In genomic region chr1:43564617-43565348, GRCh38 we compare ENCODE assay signal across 8 cellular contexts. TPM values are rescaled to one million over a fixed set of nuclear protein-coding genes. Genes with fewer than 3 reads are reported as not detected.
DNase-seq lines count a peak whose midpoint lies in the region; ATAC-seq, FAIRE-seq and TF ChIP-seq lines count a peak whose summit lies in the region.

No MANE protein-coding gene starts in this region.

- BruUV-seq in K562 (replicated peaks; lab: Mats Ljungman, UMichigan): no TSS peak

- no peaks in the 10 kb centered on the region for H3K9me3 Mint-ChIP-seq in CD4-positive, CD25-positive, alpha-beta regulatory T cell
- H3K9me3 Mint-ChIP-seq in H9: no peaks in the 10 kb centered on the region

- no CpG with 5 or more reads among the region's 19 CpGs for WGBS in H9 (ENCODE audit: extremely low coverage, insufficient read length, low lambda C conversion rate)
- WGBS in K562 (ENCODE audit: insufficient coverage, low coverage, missing lambda C conversion rate): 11% methylated on average over 19 of the region's 19 CpGs

- no peak for TF ChIP-seq POLR2A in K562 (conservative IDR thresholded peaks at IDR 0.05)

- no peak overlapping the region for H3K9ac ChIP-seq in H9 (ENCODE audit: extremely low read depth, insufficient read length, low read length)
- H3K9ac ChIP-seq in K562 (ENCODE audit: insufficient read depth in 1 of 2, low read depth in 2 of 2, low read length in 2 of 2): no peak overlapping the region
- H3K9ac ChIP-seq in mucosa of rectum (ENCODE audit: low read depth in 1 of 2, low read length in 2 of 2): no peak overlapping the region

- no peak for TF ChIP-seq EP300 in K562 (IDR thresholded peaks at IDR 0.05; ENCODE audit: low read length)

- peaks cover 9% of the 10 kb centered on the region for H3K4me1 ChIP-seq in CD4-positive, CD25-positive, alpha-beta regulatory T cell (ENCODE audit: control insufficient read depth, insufficient read depth, low read length, poor library complexity, severe bottlenecking)
- peaks cover 10% of the 10 kb centered on the region for H3K4me1 ChIP-seq in H9 (ENCODE audit: insufficient read depth, low read length)
- peaks cover 4 to 19% of the 10 kb centered on the region in 2 experiments; a peak in 4 of 5 replicates for H3K4me1 ChIP-seq in K562 (replicated peaks in 1 of 2; ENCODE audit: control insufficient read depth in 2 of 2, insufficient read depth in 2 of 2, low read length in 2 of 2)
- peaks cover 8 to 18% of the 10 kb centered on the region in 2 donors for H3K4me1 ChIP-seq in mucosa of rectum (ENCODE audit: control insufficient read depth in 2 of 2, insufficient read depth in 2 of 2, low read length in 2 of 2)

- H3K79me2 ChIP-seq in H9 (ENCODE audit: insufficient read depth, low read length): no peaks in the 10 kb centered on the region; the same call in 1 of the 2 replicates
- no peaks in the 10 kb centered on the region for H3K79me2 ChIP-seq in K562 (ENCODE audit: control insufficient read depth, insufficient read depth, low read length)

- peaks cover 7% of the 10 kb centered on the region for H3K23me2 ChIP-seq in H9 (ENCODE audit: insufficient read length, low read depth, low read length, poor library complexity, severe bottlenecking)

- CTCF ChIA-PET in K562 (lab: Yijun Ruan, JAX; ENCODE audit: low intra/inter-chr PET ratio): no interaction called here

- no peaks in the 10 kb centered on the region for H3K79me1 ChIP-seq in H9 (ENCODE audit: insufficient read depth, low read depth, low read length, poor library complexity, severe bottlenecking)

- no peak overlapping the region for H3K4ac ChIP-seq in H9 (ENCODE audit: low read depth, low read length)

- H3K4me1 Mint-ChIP-seq in CD4-positive, CD25-positive, alpha-beta regulatory T cell: peaks cover 0 to 17% (median 0%) of the 10 kb centered on the region in 4 donors
- H3K4me1 Mint-ChIP-seq in H9: peaks cover 23 to 33% of the 10 kb centered on the region in 2 experiments

- no peak overlapping the region for H2AFZ ChIP-seq in H9 (ENCODE audit: low read length)
- no peak overlapping the region for H2AFZ ChIP-seq in K562 (ENCODE audit: low read depth, low read length)

- H2BK20ac ChIP-seq in H9 (ENCODE audit: low read depth, low read length, poor library complexity, severe bottlenecking): no peak overlapping the region

- H3K9me3 ChIP-seq in CD4-positive, CD25-positive, alpha-beta regulatory T cell (ENCODE audit: control insufficient read depth in 2 of 2, low read length in 2 of 2): no peaks in the 10 kb centered on the region
- no peaks in the 10 kb centered on the region for H3K9me3 ChIP-seq in H9 (ENCODE audit: control insufficient read depth, low read depth, low read length)
- no peaks in the 10 kb centered on the region for H3K9me3 ChIP-seq in K562 (replicated peaks; ENCODE audit: control insufficient read depth, insufficient read depth, low read depth, low read length)
- no peaks in the 10 kb centered on the region for H3K9me3 ChIP-seq in mucosa of rectum (ENCODE audit: control insufficient read depth in 2 of 2, low read length in 2 of 2)

- H3K27me3 ChIP-seq in CD4-positive, CD25-positive, alpha-beta regulatory T cell (ENCODE audit: control insufficient read depth, insufficient read depth, low read length): no peaks in the 10 kb centered on the region
- H3K27me3 ChIP-seq in H9 (ENCODE audit: insufficient read depth, low read length): no peaks in the 10 kb centered on the region
- H3K27me3 ChIP-seq in K562 (ENCODE audit: control insufficient read depth in 2 of 2, insufficient read depth in 2 of 2, low read length in 2 of 2): peaks cover 32 to 93% of the 10 kb centered on the region in 2 experiments; a peak in 4 of 5 replicates
- no peaks in the 10 kb centered on the region for H3K27me3 ChIP-seq in mucosa of rectum (ENCODE audit: control insufficient read depth in 2 of 2, insufficient read depth in 2 of 2, low read length in 2 of 2)

- no peak overlapping the region for H3K18ac ChIP-seq in H9 (ENCODE audit: insufficient read length, low read depth, low read length)

- no peak for TF ChIP-seq RAD21 in K562 (CRISPR knock-in tag; conservative IDR thresholded peaks at IDR 0.05 in 1 of 2, IDR thresholded peaks at IDR 0.05 in 1 of 2)

- H3K14ac ChIP-seq in H9 (ENCODE audit: insufficient read depth, low read length): no peak overlapping the region; the same call in 1 of the 2 replicates

- H3K4me3 ChIP-seq in CD4-positive, CD25-positive, alpha-beta regulatory T cell (ENCODE audit: low read depth, low read length): no peak overlapping the region
- H3K4me3 ChIP-seq in K562: no peak overlapping the region
- peak overlapping the region; percentile 52 to 54 for H3K4me3 ChIP-seq in mucosa of rectum (ENCODE audit: low read length in 2 of 2)

- no peak for ATAC-seq in CD4-positive, CD25-positive, alpha-beta regulatory T cell (ENCODE audit: low read depth in 2 of 2)
- no peak for ATAC-seq in K562
- ATAC-seq in HG02852 (IDR thresholded peaks at IDR 0.05; ENCODE audit: unreplicated experiment): no peak

- POLR2A ChIA-PET in K562 (lab: Yijun Ruan, JAX): interaction anchor here (0.6 to 1.7 kb wide), 4 partner anchors 10 to 153 kb away, joined by 3 to 7 read pairs (median 4); no protein-coding TSS in a partner anchor

- H4K20me1 ChIP-seq in H9 (ENCODE audit: control insufficient read depth, insufficient read depth, insufficient read length): no peaks in the 10 kb centered on the region
- H4K20me1 ChIP-seq in K562 (replicated peaks; ENCODE audit: control insufficient read depth, insufficient read depth, low read length): peaks cover 57% of the 10 kb centered on the region

- no peak overlapping the region for H3K27ac Mint-ChIP-seq in CD4-positive, CD25-positive, alpha-beta regulatory T cell
- H3K27ac Mint-ChIP-seq in H9: peak overlapping the region; percentile 40 to 95 (median 75); a peak in 3 of 7 replicates

- H3K4me3 Mint-ChIP-seq in CD4-positive, CD25-positive, alpha-beta regulatory T cell: peak overlapping the region in 3 of 4 donors; percentile 10 to 29 (median 21)
- peak overlapping the region; percentile 33 to 67 for H3K4me3 Mint-ChIP-seq in H9

- peaks cover 10% of the 10 kb centered on the region for H3K27me3 Mint-ChIP-seq in CD4-positive, CD25-positive, alpha-beta regulatory T cell
- H3K27me3 Mint-ChIP-seq in H9 (ENCODE audit: low read depth): no peaks in the 10 kb centered on the region; the same call in 1 of the 2 replicates

- no peak overlapping the region for H2BK12ac ChIP-seq in H9 (ENCODE audit: insufficient read length, low read depth, low read length)

- peaks cover 10% of the 10 kb centered on the region for H3K9me1 ChIP-seq in K562 (ENCODE audit: control insufficient read depth, insufficient read depth, low read length)

- no peak overlapping the region for H4K8ac ChIP-seq in H9 (replicated peaks; ENCODE audit: insufficient read length, low read depth, low read length)

- no peak overlapping the region for H2BK120ac ChIP-seq in H9 (ENCODE audit: low read depth, low read length, poor library complexity, severe bottlenecking)

- TF ChIP-seq CTCF in H9 (conservative IDR thresholded peaks at IDR 0.05): no peak
- no peak for TF ChIP-seq CTCF in K562 (IDR thresholded peaks at IDR 0.05 in 2 of 3, conservative IDR thresholded peaks at IDR 0.05 in 1 of 3; ENCODE audit: insufficient read depth in 2 of 3, low read depth in 1 of 3, low read length in 3 of 3)

- H3T11ph ChIP-seq in H9 (ENCODE audit: low read length): no peak overlapping the region

- in situ Hi-C loops in K562 (cut with MboI): no loop called here

- H2BK15ac ChIP-seq in H9 (ENCODE audit: low read depth, low read length): no peak overlapping the region

- no peak overlapping the region for H4K91ac ChIP-seq in H9 (ENCODE audit: insufficient read length, low read depth, low read length)

- no peak overlapping the region for H4K5ac ChIP-seq in H9 (ENCODE audit: insufficient read length, low read depth, low read length)

- no peak overlapping the region for H2AK5ac ChIP-seq in H9 (ENCODE audit: insufficient read length, low read length)

- intact Hi-C loops in K562 (cut with micrococcal nuclease): no loop called here

- H3K36me3 ChIP-seq in CD4-positive, CD25-positive, alpha-beta regulatory T cell (ENCODE audit: control insufficient read depth, insufficient read depth, low read length): no peaks in the 10 kb centered on the region
- H3K36me3 ChIP-seq in K562 (ENCODE audit: control insufficient read depth, insufficient read depth, low read length) (no peaks in the 10 kb centered on the region), mucosa of rectum (ENCODE audit: control insufficient read depth in 2 of 2, insufficient read depth in 2 of 2, low read length in 2 of 2) (peaks cover 16 to 27% of the 10 kb centered on the region in 2 donors)

- DNase-seq in CD4-positive, CD25-positive, alpha-beta regulatory T cell: no peak
- no peak for DNase-seq in H9
- DNase-seq in K562 (ENCODE audit: extremely low read depth in 1 of 4, low spot score in 3 of 4): no peak
- DNase-seq in DMS153 (lab: John Stamatoyannopoulos, UW): no peak
- no peak for DNase-seq in KG1 (lab: John Stamatoyannopoulos, UW)
- no peak for DNase-seq in occipital lobe (lab: John Stamatoyannopoulos, UW)

- no peak overlapping the region for H3K27ac ChIP-seq in CD4-positive, CD25-positive, alpha-beta regulatory T cell (ENCODE audit: insufficient read depth, low read length, poor library complexity, severe bottlenecking)
- H3K27ac ChIP-seq in H9 (ENCODE audit: insufficient read length, low read depth, low read length): no peak overlapping the region
- H3K27ac ChIP-seq in K562 (ENCODE audit: extremely low read depth, low read depth, low read length): no peak overlapping the region
- H3K27ac ChIP-seq in mucosa of rectum (ENCODE audit: low read depth in 2 of 2, low read length in 2 of 2): no peak overlapping the region

- peak overlapping the region; percentile 54 for H3K4me2 ChIP-seq in H9 (ENCODE audit: insufficient read depth, insufficient read length, low read length)
- H3K4me2 ChIP-seq in K562 (ENCODE audit: insufficient read depth, low read length): 0 out of 2 replicates have a peak overlapping the region, but pooled peaks have one; percentile 56

- H2BK5ac ChIP-seq in H9 (ENCODE audit: insufficient read length, low read length): no peak overlapping the region

- no peaks in the 10 kb centered on the region for H3K36me3 Mint-ChIP-seq in CD4-positive, CD25-positive, alpha-beta regulatory T cell
- peaks cover 0 to 19% (median 13%) of the 10 kb centered on the region in 3 experiments for H3K36me3 Mint-ChIP-seq in H9 (ENCODE audit: insufficient read depth in 1 of 3, low read depth in 3 of 3)

- no peak overlapping the region for H3K56ac ChIP-seq in H9 (ENCODE audit: insufficient read length, low read depth, low read length)

- peak; percentile 19 for FAIRE-seq in K562 (lab: Jason Lieb, UNC)

- H3K23ac ChIP-seq in H9 (ENCODE audit: insufficient read length, low read depth, low read length): no peak overlapping the region

RNA-seq across cellular contexts. Expression of gene PTPRF, which starts 34.1 kb away (rescaled TPM):
- 0.22 TPM for total RNA-seq in CD4-positive, CD25-positive, alpha-beta regulatory T cell
- polyA plus RNA-seq in CD4-positive, CD25-positive, alpha-beta regulatory T cell: not detected
- total RNA-seq in H9 (2021): 192 and 193 TPM in 2 replicates
- total RNA-seq in K562 (2011; cell fraction: chromatin; rRNA removed; ENCODE audit: low replicate concordance): 17.5 and 46.4 TPM in 2 replicates
- 18.8 and 22.8 TPM in 2 replicates for total RNA-seq in K562 (2011; cell fraction: nucleolus; rRNA removed)
- total RNA-seq in K562 (2011; cell fraction: nucleoplasm; rRNA removed): 14.9 and 27.1 TPM in 2 replicates
- 1.1 and 1.5 TPM in 2 replicates for total RNA-seq in K562 (2014; rRNA removed)
- total RNA-seq in K562 (2014; rRNA removed; fragmentation: Illumina TruSeq; extraction: Trizol): 0.41 and 1.1 TPM in 2 replicates
- 0.08 and 0.51 TPM in 2 replicates for total RNA-seq in K562 (2015; rRNA removed; fragmentation: Illumina TruSeq; extraction: Trizol)
- 3.3 and 4.2 TPM in 2 replicates for total RNA-seq in K562 (2021)
- polyA plus RNA-seq in K562 (2011; rRNA removed): 4.3 and 12.0 TPM in 2 replicates
- polyA plus RNA-seq in K562 (2011; cell fraction: cytosol; rRNA removed): 5.1 and 6.0 TPM in 2 replicates
- polyA plus RNA-seq in K562 (2011; cell fraction: nucleus; rRNA removed): 13.9 and 24.1 TPM in 2 replicates
- 0.86 and 1.5 TPM in 2 replicates for polyA plus RNA-seq in K562 (2012)
- 1.1 and 1.4 TPM in 2 replicates for polyA plus RNA-seq in K562 (2014; fragmentation: Illumina TruSeq; extraction: Trizol)
- under 1 TPM; 0.13 to 0.20 TPM for polyA plus RNA-seq in K562 (2014; fragmentation: Nextera tagmentation; extraction: Ambion mirVana)
- 0.90 and 1.2 TPM in 2 replicates for polyA plus RNA-seq in K562 (2014; rRNA removed)
- polyA minus RNA-seq in K562 (2011; rRNA and poly(A)+ RNA removed): 8.6 and 12.7 TPM in 2 replicates
- polyA minus RNA-seq in K562 (2011; cell fraction: cytosol; rRNA and poly(A)+ RNA removed): 5.7 and 22.0 TPM in 2 replicates
- polyA minus RNA-seq in K562 (2011; cell fraction: nucleus; rRNA and poly(A)+ RNA removed): 5.0 and 8.4 TPM in 2 replicates
- total RNA-seq in occipital lobe: 37.6 TPM

Comparison
In these comparisons a context has a peak if more than half of its experiments do, and no peak if none do; other contexts are left out.
1. H3K4me3 ChIP-seq: peak in mucosa of rectum (2 of 2); none in CD4-positive, CD25-positive, alpha-beta regulatory T cell (single experiment) and K562 (single experiment).
2. H3K27ac Mint-ChIP-seq: peak in H9 (3 of 3); none in CD4-positive, CD25-positive, alpha-beta regulatory T cell (0 of 3).